In the genomic region with DNA sequence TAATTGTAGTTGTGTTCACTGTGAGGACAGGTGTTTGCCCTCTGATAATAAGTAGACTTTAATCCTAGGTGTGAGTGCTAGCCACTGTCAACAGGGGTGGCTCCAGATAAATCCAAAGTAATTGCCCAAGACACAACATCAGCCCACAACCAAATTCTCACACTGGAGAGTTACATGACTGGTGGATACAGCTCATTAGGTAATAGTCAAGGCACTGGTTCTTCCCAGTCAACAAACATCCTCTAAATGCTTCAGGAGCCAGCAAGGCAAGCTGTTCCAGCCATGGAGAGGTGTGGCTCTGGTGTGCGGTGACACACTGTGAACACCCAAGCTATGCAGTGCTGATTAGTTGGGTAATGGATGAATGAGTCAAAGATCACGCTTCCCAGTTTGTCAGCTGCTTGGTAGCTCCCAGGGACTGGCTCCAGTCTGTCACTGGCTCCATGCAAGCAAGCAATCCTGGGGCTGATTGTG, we compare ENCODE assay signal across 8 cellular contexts.
DNase-seq lines count a peak whose midpoint lies in the region; ATAC-seq, FAIRE-seq and TF ChIP-seq lines count a peak whose summit lies in the region.

No MANE protein-coding gene starts in this region.

- H3K27me3 ChIP-seq in pancreas: no peaks in the 10 kb centered on the region

- peak; percentile 98 for DNase-seq in ELR (ENCODE audit: low read depth)
- peak; percentile 35 for DNase-seq in NCI-H748 treated with DMSO at 0.1 percent for 48 hours (lab: John Stamatoyannopoulos, UW)
- peak; percentile 82 for DNase-seq in fibroblast of gingiva (ENCODE audit: low read depth)
- DNase-seq in pancreas: peak in 3 of 6 donors; percentile 39 to 44 (median 42)
- no peak for DNase-seq in activated CD4-positive, alpha-beta T cell treated with anti-CD3 and anti-CD28 coated beads, Interleukin-2, amount 50 U/mL, for 4 hours
- DNase-seq in coronary artery (ENCODE audit: low spot score): no peak

- peak; percentile 49 to 69 (median 62) for ATAC-seq in pancreas
- ATAC-seq in HG02852 (IDR thresholded peaks at IDR 0.05; ENCODE audit: unreplicated experiment): no peak
- no peak for ATAC-seq in GM21447 (IDR thresholded peaks at IDR 0.05; ENCODE audit: unreplicated experiment)

- no peak for FAIRE-seq in pancreas (lab: Jason Lieb, UNC)

- WGBS in pancreas, 2 donors: 44 to 47% methylated on average over 2 of the region's 2 CpGs

- H3K4me3 ChIP-seq in pancreas (no peak overlapping the region), coronary artery (no peak overlapping the region)

- peaks cover 0 to 37% (median 9%) of the 10 kb centered on the region in 3 donors for H3K4me1 ChIP-seq in pancreas

- intact Hi-C loops in pancreas (cut with DNase I): no loop called here

- no peaks in the 10 kb centered on the region for H3K9me3 ChIP-seq in pancreas

- H3K27ac ChIP-seq in pancreas (peak overlapping the region in 1 of 4 donors; percentile 74), coronary artery (no peak overlapping the region)

- no peaks in the 10 kb centered on the region for H3K36me3 ChIP-seq in pancreas

- no peak for TF ChIP-seq CTCF in pancreas (IDR thresholded peaks at IDR 0.05)
- TF ChIP-seq CTCF in coronary artery (IDR thresholded peaks at IDR 0.05): no peak

Comparison
In these comparisons a context has a peak if more than half of its experiments do, and no peak if none do; other contexts are left out.
1. DNase-seq: peak in ELR (single experiment), NCI-H748 treated with DMSO at 0.1 percent for 48 hours (single experiment) and fibroblast of gingiva (single experiment); none in activated CD4-positive, alpha-beta T cell treated with anti-CD3 and anti-CD28 coated beads, Interleukin-2, amount 50 U/mL, for 4 hours (0 of 2) and coronary artery (single experiment).
2. ATAC-seq: peak in pancreas (4 of 4); none in HG02852 (single experiment) and GM21447 (single experiment).